ENCODE assay signal across 21 cellular contexts in genomic region chr1:119946724-119947123, GRCh38. TPM values are rescaled to one million over a fixed set of nuclear protein-coding genes. Genes with fewer than 3 reads are reported as not detected.
DNase-seq lines count a peak whose midpoint lies in the region; ATAC-seq, FAIRE-seq and TF ChIP-seq lines count a peak whose summit lies in the region.
"Had no signal": no experiment of that assay in that cellular context is flagged by ENCODE, and none has a peak within 500 bp of the region (broad histone marks: within the 10 kb centered on the region; RNA-seq: fewer than 3 reads in every experiment).

No MANE protein-coding gene starts in this region.

- no peak for FAIRE-seq in astrocyte (lab: Jason Lieb, UNC)
- FAIRE-seq: islet of Langerhans had no signal

- peaks cover 39% of the 10 kb centered on the region; the same call in 1 of the 2 replicates for H3K36me3 ChIP-seq in GM23248 (ENCODE audit: low read depth)
- H3K36me3 ChIP-seq in astrocyte (ENCODE audit: insufficient read depth, low read length) = peaks cover 21% of the 10 kb centered on the region
- H3K36me3 ChIP-seq in hepatocyte (replicated peaks; ENCODE audit: insufficient read depth, low read depth) = no peaks in the 10 kb centered on the region
- peaks cover 36% of the 10 kb centered on the region for H3K36me3 ChIP-seq in skeletal muscle satellite cell (ENCODE audit: insufficient read depth, low read length)

- H4K20me1 ChIP-seq in GM23248 (ENCODE audit: insufficient read depth) (no peaks in the 10 kb centered on the region), astrocyte (ENCODE audit: insufficient read depth, low read length) (no peaks in the 10 kb centered on the region), hepatocyte (ENCODE audit: insufficient read depth, poor library complexity, severe bottlenecking) (no peaks in the 10 kb centered on the region)

- peaks cover 9% of the 10 kb centered on the region for H3K36me3 Mint-ChIP-seq in astrocyte (ENCODE audit: low read depth, unreplicated experiment)
- peaks cover 21% of the 10 kb centered on the region for H3K36me3 Mint-ChIP-seq in activated CD8-positive, alpha-beta memory T cell treated with anti-CD3 and anti-CD28 coated beads, Interleukin-2, amount 10 ng/mL, durations not matched to agents 7 days and 5 days

- H3K4me1 ChIP-seq in GM23248 (ENCODE audit: insufficient read depth) = peaks cover 32% of the 10 kb centered on the region
- H3K4me1 ChIP-seq in astrocyte (ENCODE audit: insufficient read depth, low read length) = peaks cover 21% of the 10 kb centered on the region
- H3K4me1 ChIP-seq in hepatocyte (ENCODE audit: insufficient read depth) = no peaks in the 10 kb centered on the region
- peaks cover 31% of the 10 kb centered on the region for H3K4me1 ChIP-seq in skeletal muscle satellite cell (ENCODE audit: control insufficient read depth, insufficient read depth, low read length)
- H3K4me1 ChIP-seq: lower lobe of right lung had no signal

- no peak for ATAC-seq in activated CD8-positive, alpha-beta memory T cell treated with anti-CD3 and anti-CD28 coated beads, Interleukin-2, amount 10 ng/mL, durations not matched to agents 7 days and 5 days
- ATAC-seq in HG02938 (IDR thresholded peaks at IDR 0.05; ENCODE audit: unreplicated experiment) = no peak
- ATAC-seq: activated naive CD8-positive, alpha-beta T cell treated with anti-CD3 and anti-CD28 coated beads, Interleukin-2, amount 50 U/mL, for 24 hours; lower lobe of right lung had no signal

- H3K27me3 Mint-ChIP-seq in astrocyte (ENCODE audit: low read depth, unreplicated experiment) = no peaks in the 10 kb centered on the region
- no peaks in the 10 kb centered on the region for H3K27me3 Mint-ChIP-seq in activated CD8-positive, alpha-beta memory T cell treated with anti-CD3 and anti-CD28 coated beads, Interleukin-2, amount 10 ng/mL, durations not matched to agents 7 days and 5 days
- H3K27me3 Mint-ChIP-seq: activated naive CD8-positive, alpha-beta T cell treated with anti-CD3 and anti-CD28 coated beads, Interleukin-2, amount 50 U/mL, for 24 hours had no signal

- in situ Hi-C loops in GM23248 (cut with MboI) = no loop called here

- H3K27ac ChIP-seq in GM23248 (peak overlapping the region; percentile 55), astrocyte (ENCODE audit: low read depth, low read length) (peak overlapping the region; percentile 82), hepatocyte (peak overlapping the region; percentile 29)
- H3K27ac ChIP-seq: lower lobe of right lung had no signal

- CTCF ChIA-PET in activated CD8-positive, alpha-beta memory T cell treated with anti-CD3 and anti-CD28 coated beads, Interleukin-2, amount 10 ng/mL, durations not matched to agents 7 days and 5 days (lab: Charles Lee) = interaction anchor here (1.3 to 2.8 kb wide), 4 partner anchors 7 to 75 kb away, joined by 3 to 9 read pairs (median 6); no protein-coding TSS in a partner anchor

- TF ChIP-seq CTCF in astrocyte (IDR thresholded peaks at IDR 0.05; ENCODE audit: insufficient read depth, low read depth, low read length) = no peak
- TF ChIP-seq CTCF in hepatocyte (IDR thresholded peaks at IDR 0.05; ENCODE audit: poor library complexity) = no peak

- H3K4me2 ChIP-seq in GM23248 (ENCODE audit: unreplicated experiment) = peak overlapping the region; percentile 70
- peak overlapping the region; percentile 71 for H3K4me2 ChIP-seq in astrocyte (ENCODE audit: low read length)
- no peak overlapping the region for H3K4me2 ChIP-seq in hepatocyte
- peak overlapping the region; percentile 60 for H3K4me2 ChIP-seq in skeletal muscle satellite cell (ENCODE audit: low read length)

- H3F3A ChIP-seq in GM23248 (ENCODE audit: insufficient read depth) = peaks cover 57% of the 10 kb centered on the region

- H3K9ac ChIP-seq in GM23248 (peak overlapping the region; percentile 24), astrocyte (ENCODE audit: low read length) (peak overlapping the region; percentile 54), skeletal muscle satellite cell (ENCODE audit: low read depth, low read length) (peak overlapping the region; percentile 43)

- H3K79me2 ChIP-seq in GM23248 (ENCODE audit: insufficient read depth) (peaks cover 44% of the 10 kb centered on the region), astrocyte (ENCODE audit: insufficient read depth, low read length) (peaks cover 31% of the 10 kb centered on the region), hepatocyte (peaks cover 7% of the 10 kb centered on the region)

- H3K9me2 ChIP-seq in GM23248 (ENCODE audit: insufficient read depth) (no peaks in the 10 kb centered on the region), hepatocyte (replicated peaks; ENCODE audit: insufficient read depth) (no peaks in the 10 kb centered on the region)

- peak overlapping the region; percentile 60 for H3K4me3 Mint-ChIP-seq in astrocyte (ENCODE audit: unreplicated experiment)
- H3K4me3 Mint-ChIP-seq in activated CD8-positive, alpha-beta memory T cell treated with anti-CD3 and anti-CD28 coated beads, Interleukin-2, amount 10 ng/mL, durations not matched to agents 7 days and 5 days = no peak overlapping the region
- H3K4me3 Mint-ChIP-seq: activated naive CD8-positive, alpha-beta T cell treated with anti-CD3 and anti-CD28 coated beads, Interleukin-2, amount 50 U/mL, for 24 hours had no signal

- H3K27me3 ChIP-seq in GM23248 (replicated peaks; ENCODE audit: insufficient read depth) (no peaks in the 10 kb centered on the region), astrocyte (ENCODE audit: insufficient read depth, low read length) (no peaks in the 10 kb centered on the region), hepatocyte (no peaks in the 10 kb centered on the region), skeletal muscle satellite cell (ENCODE audit: control insufficient read depth, insufficient read depth, low read length) (no peaks in the 10 kb centered on the region)

- 0 to 12% methylated on average over 1 of the region's 1 CpG for WGBS in GM23248 (ENCODE audit: low coverage in 1 of 2, low lambda C conversion rate in 2 of 2, missing lambda C conversion rate in 2 of 2), 2 experiments
- WGBS in hepatocyte (ENCODE audit: low lambda C conversion rate, missing lambda C conversion rate) = 72% methylated on average over 1 of the region's 1 CpG

- H3K4me1 Mint-ChIP-seq in astrocyte (ENCODE audit: low read depth, unreplicated experiment) = peaks cover 21% of the 10 kb centered on the region
- peaks cover 6% of the 10 kb centered on the region for H3K4me1 Mint-ChIP-seq in activated CD8-positive, alpha-beta memory T cell treated with anti-CD3 and anti-CD28 coated beads, Interleukin-2, amount 10 ng/mL, durations not matched to agents 7 days and 5 days

- H3K9me3 Mint-ChIP-seq in astrocyte (ENCODE audit: unreplicated experiment) = no peaks in the 10 kb centered on the region
- no peaks in the 10 kb centered on the region for H3K9me3 Mint-ChIP-seq in activated CD8-positive, alpha-beta memory T cell treated with anti-CD3 and anti-CD28 coated beads, Interleukin-2, amount 10 ng/mL, durations not matched to agents 7 days and 5 days (ENCODE audit: low read depth)
- H3K9me3 Mint-ChIP-seq: activated naive CD8-positive, alpha-beta T cell treated with anti-CD3 and anti-CD28 coated beads, Interleukin-2, amount 50 U/mL, for 24 hours had no signal

- peak overlapping the region; percentile 45 for H3K4me3 ChIP-seq in GM23248
- H3K4me3 ChIP-seq in astrocyte (ENCODE audit: insufficient read depth, low read depth, low read length) = no peak overlapping the region
- no peak overlapping the region for H3K4me3 ChIP-seq in hepatocyte
- H3K4me3 ChIP-seq in skeletal muscle satellite cell (ENCODE audit: low read length) = no peak overlapping the region
- H3K4me3 ChIP-seq: lower lobe of right lung had no signal

- DNase-seq in GM23248 = peak; percentile 23
- peak; percentile 37 for DNase-seq in astrocyte (ENCODE audit: low read depth)
- DNase-seq in hepatocyte (ENCODE audit: low spot score) = no peak
- DNase-seq in activated CD4-positive, CD25-positive, alpha-beta regulatory T cell treated with anti-CD3 and anti-CD28 coated beads, Interleukin-2, amount 50 U/mL, for 72 hours = no peak
- DNase-seq in activated CD8-positive, alpha-beta memory T cell treated with anti-CD3 and anti-CD28 coated beads, Interleukin-2, amount 10 ng/mL, durations not matched to agents 7 days and 5 days = no peak
- DNase-seq in superior temporal gyrus (ENCODE audit: extremely low spot score) = no peak
- DNase-seq: activated CD4-positive, alpha-beta T cell treated with anti-CD3 and anti-CD28 coated beads for 48 hours; activated effector memory CD4-positive, alpha-beta T cell treated with Interleukin-2 at 50 U/mL for 16 hours; activated naive CD8-positive, alpha-beta T cell treated with anti-CD3 and anti-CD28 coated beads, Interleukin-2, amount 50 U/mL, for 24 hours; DMS79; effector CD4-positive, alpha-beta T cell; GOT3; lower lobe of right lung; NCI-H526; stimulated activated CD4-positive, alpha-beta T cell treated with anti-CD3 and anti-CD28 coated beads, Interleukin-15, amount 100 ng/mL, for 24 hours had no signal

- no peaks in the 10 kb centered on the region for H3K9me3 ChIP-seq in GM23248 (ENCODE audit: low read depth)
- H3K9me3 ChIP-seq in astrocyte (ENCODE audit: insufficient read depth, low read depth, low read length) = no peaks in the 10 kb centered on the region
- no peaks in the 10 kb centered on the region for H3K9me3 ChIP-seq in hepatocyte (ENCODE audit: low read depth)
- H3K9me3 ChIP-seq in skeletal muscle satellite cell (replicated peaks; ENCODE audit: low read length) = no peaks in the 10 kb centered on the region
- H3K9me3 ChIP-seq: lower lobe of right lung had no signal

- peak overlapping the region; percentile 58 for H3K27ac Mint-ChIP-seq in astrocyte (ENCODE audit: unreplicated experiment)
- no peak overlapping the region for H3K27ac Mint-ChIP-seq in activated CD8-positive, alpha-beta memory T cell treated with anti-CD3 and anti-CD28 coated beads, Interleukin-2, amount 10 ng/mL, durations not matched to agents 7 days and 5 days
- H3K27ac Mint-ChIP-seq: activated naive CD8-positive, alpha-beta T cell treated with anti-CD3 and anti-CD28 coated beads, Interleukin-2, amount 50 U/mL, for 24 hours had no signal

- H2AFZ ChIP-seq in GM23248 (no peak overlapping the region), astrocyte (ENCODE audit: low read depth, low read length) (no peak overlapping the region), hepatocyte (no peak overlapping the region)

RNA-seq across cellular contexts. Expression of gene ADAM30, which starts 50.4 kb away (rescaled TPM):
- not detected in 2 replicates for total RNA-seq in GM23248 (2014; rRNA removed; shearing (Covaris generic))
- polyA plus RNA-seq in GM23248 (2016; fragmentation: Nextera tagmentation; extraction: Ambion mirVana) (not detected in 2 replicates), hepatocyte (not detected in 2 replicates)
- total RNA-seq in astrocyte (not detected in 2 replicates), hepatocyte (not detected in 2 replicates)
- not detected in 2 replicates for total RNA-seq in skeletal muscle satellite cell (2012; rRNA removed)
- total RNA-seq in activated CD8-positive, alpha-beta memory T cell treated with anti-CD3 and anti-CD28 coated beads, Interleukin-2, amount 10 ng/mL, durations not matched to agents 7 days and 5 days = not detected
- total RNA-seq: lower lobe of right lung, pulmonary artery endothelial cell had no signal
- polyA plus RNA-seq: neural cell, thymus had no signal

Comparison
In these comparisons a context has a peak if more than half of its experiments do, and no peak if none do; other contexts are left out.
1. DNase-seq: peak in GM23248 (single experiment) and astrocyte (single experiment); none in hepatocyte (single experiment), activated CD4-positive, CD25-positive, alpha-beta regulatory T cell treated with anti-CD3 and anti-CD28 coated beads, Interleukin-2, amount 50 U/mL, for 72 hours (single experiment), activated CD8-positive, alpha-beta memory T cell treated with anti-CD3 and anti-CD28 coated beads, Interleukin-2, amount 10 ng/mL, durations not matched to agents 7 days and 5 days (single experiment) and superior temporal gyrus (single experiment).
2. H3K27ac ChIP-seq: peak in every context shown above with its lines; median percentile 82 in astrocyte; 55 in GM23248; 29 in hepatocyte.
3. Peak in every context shown above with its lines, with median percentiles within 50 percentile points of each other: H3K9ac ChIP-seq.